In the genomic region with DNA sequence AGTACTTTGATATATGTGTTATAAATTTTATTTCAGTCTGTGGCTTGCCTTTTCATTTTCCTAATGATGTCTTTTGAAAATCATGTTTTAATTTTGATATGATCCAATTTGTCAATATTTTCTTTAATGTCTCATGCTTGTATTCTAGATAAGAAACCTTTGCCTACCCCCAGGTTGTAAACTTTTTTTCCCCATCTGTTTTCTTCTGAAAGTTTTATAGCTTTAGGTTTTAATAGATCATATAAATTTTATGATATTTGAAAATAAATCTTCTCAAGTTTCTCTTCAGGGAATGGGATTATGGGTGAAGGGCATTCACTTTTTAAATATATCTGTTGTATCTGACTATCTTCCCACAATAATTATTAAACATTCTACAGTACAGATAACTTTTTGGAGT, we compare ENCODE assay signal across 26 cellular contexts.
"Had no signal": no experiment of that assay in that cellular context is flagged by ENCODE, and none has a peak within 500 bp of the region (broad histone marks: within the 10 kb centered on the region; RNA-seq: fewer than 3 reads in every experiment).

No MANE protein-coding gene starts in this region.

- H3K36me3 ChIP-seq: ascending aorta, breast epithelium, cardiac muscle cell, colonic mucosa, gastroesophageal sphincter had no signal

- ATAC-seq: activated naive CD4-positive, alpha-beta T cell treated with anti-CD3 and anti-CD28 coated beads, Interleukin-2, amount 50 U/mL, for 72 hours; activated T-cell treated with anti-CD3 and anti-CD28 coated beads, Interleukin-2, amount 50 U/mL, for 72 hours; esophagus mucosa; gastroesophageal sphincter; WTC11 had no signal

- H3K9me3 ChIP-seq: ascending aorta, breast epithelium, colonic mucosa, gastroesophageal sphincter had no signal

- H3K27me3 ChIP-seq: ascending aorta, breast epithelium, cardiac muscle cell, colonic mucosa, gastroesophageal sphincter had no signal

- H3K4me1 ChIP-seq: breast epithelium, colonic mucosa had no signal

- H3K27ac ChIP-seq: ascending aorta, breast epithelium, cardiac muscle cell, colonic mucosa, gastroesophageal sphincter had no signal

- H3K4me3 ChIP-seq: ascending aorta, breast epithelium, cardiac muscle cell, colonic mucosa, gastroesophageal sphincter had no signal

- DNase-seq: activated CD4-positive, alpha-beta memory T cell treated with anti-CD3 and anti-CD28 coated beads, Interleukin-2, amount 10 ng/mL, durations not matched to agents 7 days and 5 days; activated CD4-positive, alpha-beta T cell treated with anti-CD3 and anti-CD28 coated beads for 1 hour; activated CD4-positive, alpha-beta T cell treated with anti-CD3 and anti-CD28 coated beads for 4 hours; activated CD4-positive, alpha-beta T cell treated with anti-CD3 and anti-CD28 coated beads, Interleukin-2, amount 10 ng/mL, durations not matched to agents 7 days and 5 days; activated CD4-positive, alpha-beta T cell treated with anti-CD3 and anti-CD28 coated beads, Interleukin-2, amount 50 U/mL, for 4 hours; activated CD8-positive, alpha-beta memory T cell treated with anti-CD3 and anti-CD28 coated beads, Interleukin-2, amount 50 U/mL, for 48 hours; activated gamma-delta T cell; activated naive CD4-positive, alpha-beta T cell; activated naive CD4-positive, alpha-beta T cell treated with anti-CD3 and anti-CD28 coated beads, Interleukin-2, amount 10 ng/mL, durations not matched to agents 7 days and 5 days; activated naive CD8-positive, alpha-beta T cell treated with anti-CD3 and anti-CD28 coated beads, Interleukin-2, amount 10 ng/mL, durations not matched to agents 7 days and 5 days; activated T-cell treated with anti-CD3 and anti-CD28 coated beads for 4 hours; activated T-cell treated with anti-CD3 and anti-CD28 coated beads, Interleukin-2, amount 50 U/mL, for 24 hours; activated T-cell treated with anti-CD3 and anti-CD28 coated beads, Interleukin-2, amount 50 U/mL, for 72 hours; central memory CD4-positive, alpha-beta T cell; cerebellar nuclear complex; colonic mucosa; effector CD8-positive, alpha-beta T cell; foreskin fibroblast; T-helper 2 cell had no signal
